Comparison of ENCODE assay signal across 8 cellular contexts in genomic region chr4:177309525-177310371, GRCh38. TPM values are rescaled to one million over a fixed set of nuclear protein-coding genes. Genes with fewer than 3 reads are reported as not detected.
DNase-seq lines count a peak whose midpoint lies in the region; ATAC-seq and TF ChIP-seq lines count a peak whose summit lies in the region.

TSS of gene NEIL3 (plus strand) at chr4:177309874. CDS start at chr4:177309954, 80 bp downstream.

- peak within 1 kb of the TSS; percentile 98 for H3K4me3 Mint-ChIP-seq in dendritic cell treated with granulocyte-macrophage colony-stimulating factor and Interleukin-4, amounts not matched to agents 40 ng/mL and 50 ng/mL, for 4 days

- WGBS in liver, result 2% methylated on average over 52 of the region's 52 CpGs

- H3K27ac ChIP-seq in BLaER1, result peak within 1 kb of the TSS; percentile 79; the same call in 1 of the 2 replicates
- H3K27ac ChIP-seq in liver (ENCODE audit: low read depth in 1 of 2, low read length in 2 of 2), result no peak within 1 kb of the TSS

- TF ChIP-seq RAD21 in liver (IDR thresholded peaks at IDR 0.05), result no peak

- intact Hi-C loops in dendritic cell treated with granulocyte-macrophage colony-stimulating factor and Interleukin-4, amounts not matched to agents 40 ng/mL and 50 ng/mL, for 4 days (cut with micrococcal nuclease), result loop anchor here (1.0 to 10.0 kb wide), 2 partner anchors 133 to 985 kb away; partner anchors contain the start of gene AGA

- H3K27me3 ChIP-seq in BLaER1 (no peaks in the 10 kb centered on the region), liver (ENCODE audit: control insufficient read depth in 4 of 4, insufficient read depth in 4 of 4, low read length in 3 of 4) (no peaks in the 10 kb centered on the region)

- peak within 1 kb of the TSS; percentile 79 for H3K27ac Mint-ChIP-seq in dendritic cell treated with granulocyte-macrophage colony-stimulating factor and Interleukin-4, amounts not matched to agents 40 ng/mL and 50 ng/mL, for 4 days

- H3K36me3 ChIP-seq in BLaER1, result peaks cover 3% of the 10 kb centered on the region; the same call in 1 of the 2 replicates
- no peaks in the 10 kb centered on the region for H3K36me3 ChIP-seq in liver (ENCODE audit: control insufficient read depth in 4 of 4, insufficient read depth in 3 of 4, low read depth in 1 of 4, low read length in 3 of 4)

- peaks cover 26% of the 10 kb centered on the region for H3K4me1 Mint-ChIP-seq in dendritic cell treated with granulocyte-macrophage colony-stimulating factor and Interleukin-4, amounts not matched to agents 40 ng/mL and 50 ng/mL, for 4 days (ENCODE audit: low read depth)

- H3K4me1 ChIP-seq in BLaER1 (peaks cover 26% of the 10 kb centered on the region), liver (ENCODE audit: control insufficient read depth in 4 of 4, insufficient read depth in 4 of 4, low read length in 3 of 4) (peaks cover 0 to 6% (median 6%) of the 10 kb centered on the region in 4 donors)

- no peaks in the 10 kb centered on the region for H3K27me3 Mint-ChIP-seq in dendritic cell treated with granulocyte-macrophage colony-stimulating factor and Interleukin-4, amounts not matched to agents 40 ng/mL and 50 ng/mL, for 4 days

- H4K20me1 ChIP-seq in BLaER1, result no peaks in the 10 kb centered on the region

- ATAC-seq in HG03457 (IDR thresholded peaks at IDR 0.05; ENCODE audit: unreplicated experiment), result peak; percentile 91

- peaks cover 6% of the 10 kb centered on the region for H3K36me3 Mint-ChIP-seq in dendritic cell treated with granulocyte-macrophage colony-stimulating factor and Interleukin-4, amounts not matched to agents 40 ng/mL and 50 ng/mL, for 4 days (ENCODE audit: low read depth)

- H3K4me3 ChIP-seq in BLaER1 (peak within 1 kb of the TSS; percentile 80), liver (ENCODE audit: low read depth in 1 of 3, low read length in 3 of 3) (peak within 1 kb of the TSS; percentile 58 to 70 (median 64))

- peak within 1 kb of the TSS; percentile 86 for H3K4me2 ChIP-seq in BLaER1

- no peak for TF ChIP-seq CTCF in liver (IDR thresholded peaks at IDR 0.05; ENCODE audit: low read depth, low read length, missing input control)

- no peaks in the 10 kb centered on the region for H3K9me3 Mint-ChIP-seq in dendritic cell treated with granulocyte-macrophage colony-stimulating factor and Interleukin-4, amounts not matched to agents 40 ng/mL and 50 ng/mL, for 4 days

- H3K9ac ChIP-seq in BLaER1, result peak within 1 kb of the TSS; percentile 79
- no peak within 1 kb of the TSS for H3K9ac ChIP-seq in liver (ENCODE audit: low read depth in 1 of 2, low read length in 2 of 2)

- H3K9me3 ChIP-seq in BLaER1 (no peaks in the 10 kb centered on the region), liver (ENCODE audit: control insufficient read depth in 4 of 4, low read length in 3 of 4) (no peaks in the 10 kb centered on the region)

- peak; percentile 51 for DNase-seq in GM19240 (ENCODE audit: insufficient read length, low spot score)
- DNase-seq in NCI-H526 (lab: John Stamatoyannopoulos, UW), result peak; percentile 66 to 90
- peak; percentile 97 for DNase-seq in activated CD4-positive, alpha-beta T cell treated with anti-CD3 and anti-CD28 coated beads for 48 hours
- peak; percentile 96 for DNase-seq in stimulated activated CD4-positive, alpha-beta T cell treated with anti-CD3 and anti-CD28 coated beads, Interleukin-4, amount 100 ng/mL, for 1 hour

TF ChIP-seq in liver, 16 proteins besides CTCF, POLR2A, EP300 and RAD21:
- TF ChIP-seq TAF1 (conservative IDR thresholded peaks at IDR 0.05) (no peak), FOXA1 (IDR thresholded peaks at IDR 0.05) (no peak), SP1 (IDR thresholded peaks at IDR 0.05) (no peak), HNF4A (conservative IDR thresholded peaks at IDR 0.05) (no peak), FOXA2 (IDR thresholded peaks at IDR 0.05) (no peak), ZBTB33 (IDR thresholded peaks at IDR 0.05) (no peak), REST (IDR thresholded peaks at IDR 0.05) (no peak), ATF3 (IDR thresholded peaks at IDR 0.05) (no peak), YY1 (IDR thresholded peaks at IDR 0.05) (no peak), JUND (IDR thresholded peaks at IDR 0.05) (no peak), EGR1 (IDR thresholded peaks at IDR 0.05; ENCODE audit: low read depth in 2 of 2) (no peak), RXRA (IDR thresholded peaks at IDR 0.05) (no peak)

RNA-seq across cellular contexts. Expression of gene NEIL3, which starts in this region (rescaled TPM):
- 10 to 100 TPM in 1 of 2 donors, under 1 TPM in 1; 0.08 to 11.0 TPM for total RNA-seq in liver
- under 1 TPM; 0.07 to 0.29 TPM for polyA plus RNA-seq in liver
